ENCODE assay signal across 14 cellular contexts in genomic region chr6:117711369-117711768, GRCh38. TPM values are rescaled to one million over a fixed set of nuclear protein-coding genes. Genes with fewer than 3 reads are reported as not detected.
DNase-seq lines count a peak whose midpoint lies in the region; ATAC-seq and TF ChIP-seq lines count a peak whose summit lies in the region.
"Had no signal": no experiment of that assay in that cellular context is flagged by ENCODE, and none has a peak within 500 bp of the region (broad histone marks: within the 10 kb centered on the region; RNA-seq: fewer than 3 reads in every experiment).

No MANE protein-coding gene starts in this region.

- no TSS peak for BruUV-seq in Panc1 (replicated peaks; lab: Mats Ljungman, UMichigan)

- CTCF ChIA-PET in Panc1 (lab: Charles Lee) = no interaction called here

- H3K27me3 Mint-ChIP-seq in GM23338 (ENCODE audit: insufficient read depth, low read depth, poor library complexity) = no peaks in the 10 kb centered on the region
- H3K27me3 Mint-ChIP-seq: memory B cell had no signal

- POLR2A ChIA-PET in Panc1 (lab: Charles Lee) = no interaction called here

- no peak overlapping the region for H3K4me2 ChIP-seq in GM23338
- H3K4me2 ChIP-seq: PC-9 had no signal

- H2AFZ ChIP-seq in GM23338 = no peak overlapping the region
- H2AFZ ChIP-seq: PC-9 had no signal

- H3F3A ChIP-seq in GM23338 (replicated peaks; ENCODE audit: low read depth) = no peaks in the 10 kb centered on the region

- no peaks in the 10 kb centered on the region for H3K9me3 ChIP-seq in Panc1 (ENCODE audit: control insufficient read depth, insufficient read depth, low read depth, low read length)
- H3K9me3 ChIP-seq in liver (ENCODE audit: control insufficient read depth in 4 of 4, low read length in 3 of 4) = no peaks in the 10 kb centered on the region

- TF ChIP-seq RAD21 in liver (IDR thresholded peaks at IDR 0.05) = no peak

- H3K9ac ChIP-seq in liver (ENCODE audit: low read depth in 1 of 2, low read length in 2 of 2) = no peak overlapping the region

- intact Hi-C loops in Panc1 (cut with micrococcal nuclease; ENCODE audit: unreplicated experiment) = no loop called here

- H3K79me2 ChIP-seq in GM23338 (replicated peaks; ENCODE audit: insufficient read depth) = no peaks in the 10 kb centered on the region

- no peak overlapping the region for H3K27ac Mint-ChIP-seq in GM23338
- H3K27ac Mint-ChIP-seq: activated T-helper 1 cell treated with anti-CD3 and anti-CD28 coated beads, Interleukin-12 subunit alpha, Interleukin-12 subunit beta, Interleukin-2, Interleukin-4 antibody, amounts not matched to agents 30 ng/mL and 10 ng/mL and 1 ng/mL, durations not matched to agents 14 hours and 24 hours and 36 hours; memory B cell; T-helper 1 cell treated with Interleukin-12 subunit alpha and Interleukin-12 subunit beta and Interleukin-4 antibody, amounts not matched to agents 30 μg/mL and 1 μg/mL, for 36 hours had no signal

- H3K27me3 ChIP-seq in GM23338 (ENCODE audit: insufficient read depth) (no peaks in the 10 kb centered on the region), Panc1 (ENCODE audit: control insufficient read depth, insufficient read depth, low read length) (no peaks in the 10 kb centered on the region), liver (ENCODE audit: control insufficient read depth in 4 of 4, insufficient read depth in 4 of 4, low read length in 3 of 4) (no peaks in the 10 kb centered on the region)

- H3K4me3 ChIP-seq in GM23338 = no peak overlapping the region
- no peak overlapping the region for H3K4me3 ChIP-seq in Panc1 (ENCODE audit: low read depth in 2 of 2, low read length in 2 of 2)
- no peak overlapping the region for H3K4me3 ChIP-seq in liver (ENCODE audit: low read depth in 1 of 3, low read length in 3 of 3)
- H3K4me3 ChIP-seq: PC-9 had no signal

- in situ Hi-C loops in Panc1 (cut with HindIII; ENCODE audit: low pct_unique_long_range_greater_than_20kb, low sequenced_read_pairs) = no loop called here

- DNase-seq in DMS53 (lab: John Stamatoyannopoulos, UW) = peak; percentile 23
- DNase-seq in DMS53 treated with DMSO at 0.1 percent for 48 hours (lab: John Stamatoyannopoulos, UW; ENCODE audit: unreplicated experiment) = no peak
- peak; percentile 28 for DNase-seq in GM23338 (ENCODE audit: low spot score)
- no peak for DNase-seq in Panc1 (ENCODE audit: low read depth, low spot score)
- DNase-seq in SIG-M5 (lab: John Stamatoyannopoulos, UW) = no peak
- DNase-seq: anterior cingulate cortex, PC-9, small intestine had no signal

- H3K27ac ChIP-seq in GM23338 (ENCODE audit: low read depth) (no peak overlapping the region), Panc1 (ENCODE audit: low read length) (no peak overlapping the region), liver (ENCODE audit: low read depth in 1 of 2, low read length in 2 of 2) (no peak overlapping the region)
- H3K27ac ChIP-seq: PC-9 had no signal

- peaks cover 20% of the 10 kb centered on the region for H3K36me3 Mint-ChIP-seq in GM23338 (ENCODE audit: low read depth)

- H4K20me1 ChIP-seq in GM23338 (replicated peaks; ENCODE audit: insufficient read depth) = no peaks in the 10 kb centered on the region

- H3K4me3 Mint-ChIP-seq in GM23338 = no peak overlapping the region
- H3K4me3 Mint-ChIP-seq: activated T-helper 1 cell treated with anti-CD3 and anti-CD28 coated beads, Interleukin-12 subunit alpha, Interleukin-12 subunit beta, Interleukin-2, Interleukin-4 antibody, amounts not matched to agents 30 ng/mL and 10 ng/mL and 1 ng/mL, durations not matched to agents 14 hours and 24 hours and 36 hours; memory B cell; T-helper 1 cell treated with Interleukin-12 subunit alpha and Interleukin-12 subunit beta and Interleukin-4 antibody, amounts not matched to agents 30 μg/mL and 1 μg/mL, for 36 hours had no signal

- H3K36me3 ChIP-seq in GM23338 (ENCODE audit: insufficient read depth) (0 out of 2 replicates have a peak, but pooled peaks cover 4% of the 10 kb centered on the region), Panc1 (ENCODE audit: control insufficient read depth, insufficient read depth, low read length) (peaks cover 2% of the 10 kb centered on the region; the same call in 1 of the 2 replicates), liver (ENCODE audit: control insufficient read depth in 4 of 4, insufficient read depth in 3 of 4, low read depth in 1 of 4, low read length in 3 of 4) (peaks cover 2 to 6% (median 3%) of the 10 kb centered on the region in 4 donors)

- peak; percentile 27 to 31; a peak in 3 of 4 replicates for TF ChIP-seq CTCF in GM23338 (conservative IDR thresholded peaks at IDR 0.05; ENCODE audit: low read depth in 2 of 2)
- peak; percentile 46 for TF ChIP-seq CTCF in Panc1 (IDR thresholded peaks at IDR 0.05)
- peak; percentile 4 for TF ChIP-seq CTCF in liver (IDR thresholded peaks at IDR 0.05; ENCODE audit: low read depth, low read length, missing input control)

- H3K4me1 ChIP-seq in GM23338 (ENCODE audit: insufficient read depth) (no peaks in the 10 kb centered on the region), Panc1 (ENCODE audit: control insufficient read depth, insufficient read depth, low read length) (no peaks in the 10 kb centered on the region), liver (ENCODE audit: control insufficient read depth in 4 of 4, insufficient read depth in 4 of 4, low read length in 3 of 4) (no peaks in the 10 kb centered on the region)

- peak; percentile 36; the same call in 1 of the 3 replicates for ATAC-seq in GM23338
- ATAC-seq in Panc1 = no peak
- no peak for ATAC-seq in SK-N-SH treated with all-trans-retinoic acid at 6 μM for 48 hours
- ATAC-seq in HG03342 (IDR thresholded peaks at IDR 0.05; ENCODE audit: unreplicated experiment) = no peak

- no peaks in the 10 kb centered on the region for H3K9me3 Mint-ChIP-seq in GM23338
- H3K9me3 Mint-ChIP-seq: activated T-helper 1 cell treated with anti-CD3 and anti-CD28 coated beads, Interleukin-12 subunit alpha, Interleukin-12 subunit beta, Interleukin-2, Interleukin-4 antibody, amounts not matched to agents 30 ng/mL and 10 ng/mL and 1 ng/mL, durations not matched to agents 14 hours and 24 hours and 36 hours; T-helper 1 cell treated with Interleukin-12 subunit alpha and Interleukin-12 subunit beta and Interleukin-4 antibody, amounts not matched to agents 30 μg/mL and 1 μg/mL, for 36 hours had no signal

- H3K9me2 ChIP-seq in GM23338 (ENCODE audit: insufficient read depth) = no peaks in the 10 kb centered on the region

- peaks cover 8% of the 10 kb centered on the region; the same call in 2 of the 3 replicates for H3K4me1 Mint-ChIP-seq in GM23338

TF ChIP-seq in liver, 16 proteins besides CTCF, POLR2A, EP300 and RAD21 (continues in another document):
- TF ChIP-seq, protein P1, sequence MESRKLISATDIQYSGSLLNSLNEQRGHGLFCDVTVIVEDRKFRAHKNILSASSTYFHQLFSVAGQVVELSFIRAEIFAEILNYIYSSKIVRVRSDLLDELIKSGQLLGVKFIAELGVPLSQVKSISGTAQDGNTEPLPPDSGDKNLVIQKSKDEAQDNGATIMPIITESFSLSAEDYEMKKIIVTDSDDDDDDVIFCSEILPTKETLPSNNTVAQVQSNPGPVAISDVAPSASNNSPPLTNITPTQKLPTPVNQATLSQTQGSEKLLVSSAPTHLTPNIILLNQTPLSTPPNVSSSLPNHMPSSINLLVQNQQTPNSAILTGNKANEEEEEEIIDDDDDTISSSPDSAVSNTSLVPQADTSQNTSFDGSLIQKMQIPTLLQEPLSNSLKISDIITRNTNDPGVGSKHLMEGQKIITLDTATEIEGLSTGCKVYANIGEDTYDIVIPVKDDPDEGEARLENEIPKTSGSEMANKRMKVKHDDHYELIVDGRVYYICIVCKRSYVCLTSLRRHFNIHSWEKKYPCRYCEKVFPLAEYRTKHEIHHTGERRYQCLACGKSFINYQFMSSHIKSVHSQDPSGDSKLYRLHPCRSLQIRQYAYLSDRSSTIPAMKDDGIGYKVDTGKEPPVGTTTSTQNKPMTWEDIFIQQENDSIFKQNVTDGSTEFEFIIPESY (IDR thresholded peaks at IDR 0.05) = no peak
- TF ChIP-seq HNF4A (conservative IDR thresholded peaks at IDR 0.05) (no peak), NR2F2 (IDR thresholded peaks at IDR 0.05) (no peak), TAF1 (conservative IDR thresholded peaks at IDR 0.05) (no peak), EGR1 (IDR thresholded peaks at IDR 0.05; ENCODE audit: low read depth in 2 of 2) (no peak), JUND (IDR thresholded peaks at IDR 0.05) (no peak), ATF3 (IDR thresholded peaks at IDR 0.05) (no peak)

TF ChIP-seq in SK-N-SH treated with all-trans-retinoic acid at 6 μM for 48 hours, 23 proteins besides CTCF, POLR2A, EP300 and RAD21 (continues in another document):
- TF ChIP-seq GLIS3 (CRISPR knock-in tag; IDR thresholded peaks at IDR 0.05) = no peak
- TF ChIP-seq BACH2 (CRISPR knock-in tag; IDR thresholded peaks at IDR 0.05; ENCODE audit: borderline replicate concordance) = no peak
- TF ChIP-seq RARB (CRISPR knock-in tag; IDR thresholded peaks at IDR 0.05) = no peak
- TF ChIP-seq ZC3H10 (CRISPR knock-in tag; IDR thresholded peaks at IDR 0.05) = no peak
- TF ChIP-seq ESRRG (CRISPR knock-in tag; IDR thresholded peaks at IDR 0.05) = no peak
- TF ChIP-seq ARNTL (CRISPR knock-in tag; IDR thresholded peaks at IDR 0.05; ENCODE audit: borderline replicate concordance, low read depth) = no peak
- no peak for TF ChIP-seq PPARA (CRISPR knock-in tag; IDR thresholded peaks at IDR 0.05; ENCODE audit: borderline replicate concordance)
- no peak for TF ChIP-seq CSRNP3 (CRISPR knock-in tag; IDR thresholded peaks at IDR 0.05)

RNA-seq across cellular contexts. Expression of gene NUS1, which starts 36.1 kb away (rescaled TPM):
- 67.7 and 69.0 TPM in 2 replicates for total RNA-seq in GM23338 (2014; rRNA removed; shearing (Covaris generic))
- 34.6 and 38.3 TPM in 2 replicates for polyA plus RNA-seq in GM23338 (2016; fragmentation: Nextera tagmentation; extraction: Ambion mirVana)
- 57.3 TPM for total RNA-seq in Panc1 (2021; ENCODE audit: unreplicated experiment)
- polyA plus RNA-seq in Panc1 (2012; ENCODE audit: insufficient read length) = 23.9 TPM
- 10 to 100 TPM; 17.4 to 26.4 TPM for total RNA-seq in liver
- polyA plus RNA-seq in liver = 10 to 100 TPM in 1 of 2 donors, 1 to 10 TPM in 1; 10.0 to 20.6 TPM

Comparison
In these comparisons a context has a peak if more than half of its experiments do, and no peak if none do; other contexts are left out.
1. DNase-seq: peak in DMS53 (single experiment) and GM23338 (single experiment); none in DMS53 treated with DMSO at 0.1 percent for 48 hours (single experiment), Panc1 (single experiment) and SIG-M5 (single experiment).
2. Peak in every context shown above with its lines, with median percentiles within 50 percentile points of each other: CTCF ChIP-seq.